ENCODE assay signal across 1 cellular context in the genomic region with DNA sequence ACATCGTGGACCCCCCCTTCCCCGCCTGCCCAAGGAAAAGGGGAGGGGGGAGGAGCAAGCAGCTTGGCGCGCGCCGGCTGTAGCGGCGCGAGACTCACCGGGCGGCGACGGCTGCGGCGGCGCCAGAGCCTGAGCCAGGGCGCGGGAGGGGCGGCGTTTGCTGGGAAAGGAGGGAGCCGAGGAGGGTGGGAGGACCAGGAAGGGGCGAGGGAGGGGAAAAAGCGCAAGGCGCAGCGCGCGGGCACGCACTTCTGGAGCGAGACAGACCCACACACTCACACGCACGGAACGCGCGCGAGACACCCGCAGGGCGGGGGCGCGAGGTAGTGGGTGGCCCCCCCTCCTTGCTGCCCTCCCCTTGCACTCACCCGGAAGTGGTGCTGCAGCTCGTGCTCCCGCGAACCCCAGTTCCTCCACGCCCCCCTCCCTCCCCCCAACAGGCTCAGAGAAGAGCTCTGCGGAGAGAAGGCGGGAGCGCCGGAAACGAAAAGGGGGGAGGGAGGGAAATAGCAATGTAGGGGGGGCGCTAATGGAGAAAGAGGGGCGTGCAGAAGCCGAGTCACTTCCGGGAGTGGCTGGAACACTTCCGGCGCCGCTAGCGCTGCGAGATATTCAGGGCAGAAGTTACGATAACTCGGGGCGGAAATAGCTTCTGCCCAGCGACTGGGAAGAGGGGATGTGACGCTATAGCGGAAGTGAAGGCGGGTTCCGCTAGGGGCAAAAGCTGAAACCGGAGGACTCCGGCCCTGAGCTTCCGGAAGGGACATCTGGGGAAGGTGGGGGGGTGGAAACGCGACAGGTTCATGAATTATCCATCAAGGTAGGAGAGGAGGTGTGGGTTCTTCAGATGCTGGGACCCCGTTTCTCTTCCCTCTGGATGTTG.
TF ChIP-seq lines count a peak whose summit lies in the region.

A gene (minus strand): TSS at position 376 of the 883 bp plus-strand sequence. CDS start 9,855 bp downstream, outside the sequence.

TF ChIP-seq in A549, 52 proteins besides CTCF, POLR2A, EP300 and RAD21 (continued from another document):
- TF ChIP-seq, protein P1, sequence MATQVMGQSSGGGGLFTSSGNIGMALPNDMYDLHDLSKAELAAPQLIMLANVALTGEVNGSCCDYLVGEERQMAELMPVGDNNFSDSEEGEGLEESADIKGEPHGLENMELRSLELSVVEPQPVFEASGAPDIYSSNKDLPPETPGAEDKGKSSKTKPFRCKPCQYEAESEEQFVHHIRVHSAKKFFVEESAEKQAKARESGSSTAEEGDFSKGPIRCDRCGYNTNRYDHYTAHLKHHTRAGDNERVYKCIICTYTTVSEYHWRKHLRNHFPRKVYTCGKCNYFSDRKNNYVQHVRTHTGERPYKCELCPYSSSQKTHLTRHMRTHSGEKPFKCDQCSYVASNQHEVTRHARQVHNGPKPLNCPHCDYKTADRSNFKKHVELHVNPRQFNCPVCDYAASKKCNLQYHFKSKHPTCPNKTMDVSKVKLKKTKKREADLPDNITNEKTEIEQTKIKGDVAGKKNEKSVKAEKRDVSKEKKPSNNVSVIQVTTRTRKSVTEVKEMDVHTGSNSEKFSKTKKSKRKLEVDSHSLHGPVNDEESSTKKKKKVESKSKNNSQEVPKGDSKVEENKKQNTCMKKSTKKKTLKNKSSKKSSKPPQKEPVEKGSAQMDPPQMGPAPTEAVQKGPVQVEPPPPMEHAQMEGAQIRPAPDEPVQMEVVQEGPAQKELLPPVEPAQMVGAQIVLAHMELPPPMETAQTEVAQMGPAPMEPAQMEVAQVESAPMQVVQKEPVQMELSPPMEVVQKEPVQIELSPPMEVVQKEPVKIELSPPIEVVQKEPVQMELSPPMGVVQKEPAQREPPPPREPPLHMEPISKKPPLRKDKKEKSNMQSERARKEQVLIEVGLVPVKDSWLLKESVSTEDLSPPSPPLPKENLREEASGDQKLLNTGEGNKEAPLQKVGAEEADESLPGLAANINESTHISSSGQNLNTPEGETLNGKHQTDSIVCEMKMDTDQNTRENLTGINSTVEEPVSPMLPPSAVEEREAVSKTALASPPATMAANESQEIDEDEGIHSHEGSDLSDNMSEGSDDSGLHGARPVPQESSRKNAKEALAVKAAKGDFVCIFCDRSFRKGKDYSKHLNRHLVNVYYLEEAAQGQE (IDR thresholded peaks at IDR 0.05), result peak; percentile 68
- no peak for TF ChIP-seq FOSB (CRISPR knock-in tag; IDR thresholded peaks at IDR 0.05)
- TF ChIP-seq, protein P2, sequence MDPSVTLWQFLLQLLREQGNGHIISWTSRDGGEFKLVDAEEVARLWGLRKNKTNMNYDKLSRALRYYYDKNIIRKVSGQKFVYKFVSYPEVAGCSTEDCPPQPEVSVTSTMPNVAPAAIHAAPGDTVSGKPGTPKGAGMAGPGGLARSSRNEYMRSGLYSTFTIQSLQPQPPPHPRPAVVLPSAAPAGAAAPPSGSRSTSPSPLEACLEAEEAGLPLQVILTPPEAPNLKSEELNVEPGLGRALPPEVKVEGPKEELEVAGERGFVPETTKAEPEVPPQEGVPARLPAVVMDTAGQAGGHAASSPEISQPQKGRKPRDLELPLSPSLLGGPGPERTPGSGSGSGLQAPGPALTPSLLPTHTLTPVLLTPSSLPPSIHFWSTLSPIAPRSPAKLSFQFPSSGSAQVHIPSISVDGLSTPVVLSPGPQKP (IDR thresholded peaks at IDR 0.05; ENCODE audit: low read depth, low read length), result no peak
- peak; percentile 77 for TF ChIP-seq CHD2 (IDR thresholded peaks at IDR 0.05; ENCODE audit: low read length, partially characterized antibody)
- no peak for TF ChIP-seq ZNF302 (CRISPR knock-in tag; IDR thresholded peaks at IDR 0.05)
- TF ChIP-seq CEBPB (IDR thresholded peaks at IDR 0.05), result peak in 1 of 2 experiments; percentile 58; a peak in 2 of 4 replicates
- TF ChIP-seq ZSCAN20 (CRISPR knock-in tag; IDR thresholded peaks at IDR 0.05), result no peak
- peak; percentile 82; the same call in 1 of the 2 replicates for TF ChIP-seq TP53 (CRISPR knock-in tag; IDR thresholded peaks at IDR 0.05)
- TF ChIP-seq KDM1A (IDR thresholded peaks at IDR 0.05; ENCODE audit: low read depth), result no peak
- TF ChIP-seq NPAS2 (CRISPR knock-in tag; IDR thresholded peaks at IDR 0.05; ENCODE audit: borderline replicate concordance), result no peak
- TF ChIP-seq RFX5 (IDR thresholded peaks at IDR 0.05), result no peak
- TF ChIP-seq HEYL (CRISPR knock-in tag; IDR thresholded peaks at IDR 0.05), result no peak
- TF ChIP-seq NR3C1 (IDR thresholded peaks at IDR 0.05), result no peak
- no peak for TF ChIP-seq JUNB (IDR thresholded peaks at IDR 0.05)
- no peak for TF ChIP-seq ZC3H11A (IDR thresholded peaks at IDR 0.05)
- no peak; the same call in none of the 2 replicates for TF ChIP-seq GATA3 (IDR thresholded peaks at IDR 0.05; ENCODE audit: borderline replicate concordance)
- TF ChIP-seq BHLHE40 (IDR thresholded peaks at IDR 0.05; ENCODE audit: low read depth, low read length), result no peak
- TF ChIP-seq HOXB5 (CRISPR knock-in tag; IDR thresholded peaks at IDR 0.05), result no peak
- TF ChIP-seq PHF8 (IDR thresholded peaks at IDR 0.05; ENCODE audit: borderline replicate concordance, low read depth), result peak; percentile 80
- TF ChIP-seq, protein P3, sequence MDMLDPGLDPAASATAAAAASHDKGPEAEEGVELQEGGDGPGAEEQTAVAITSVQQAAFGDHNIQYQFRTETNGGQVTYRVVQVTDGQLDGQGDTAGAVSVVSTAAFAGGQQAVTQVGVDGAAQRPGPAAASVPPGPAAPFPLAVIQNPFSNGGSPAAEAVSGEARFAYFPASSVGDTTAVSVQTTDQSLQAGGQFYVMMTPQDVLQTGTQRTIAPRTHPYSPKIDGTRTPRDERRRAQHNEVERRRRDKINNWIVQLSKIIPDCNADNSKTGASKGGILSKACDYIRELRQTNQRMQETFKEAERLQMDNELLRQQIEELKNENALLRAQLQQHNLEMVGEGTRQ (IDR thresholded peaks at IDR 0.05), result no peak
- TF ChIP-seq TFCP2L1 (CRISPR knock-in tag; IDR thresholded peaks at IDR 0.05), result peak; percentile 89; the same call in 1 of the 2 replicates
- TF ChIP-seq EHMT2 (IDR thresholded peaks at IDR 0.05; ENCODE audit: low read depth), result no peak
- TF ChIP-seq RARB (CRISPR knock-in tag; IDR thresholded peaks at IDR 0.05), result no peak
- no peak for TF ChIP-seq CBX8 (IDR thresholded peaks at IDR 0.05)
- TF ChIP-seq KDM5A (IDR thresholded peaks at IDR 0.05), result no peak
- TF ChIP-seq FOXS1 (CRISPR knock-in tag; IDR thresholded peaks at IDR 0.05), result no peak
- peak; percentile 24 for TF ChIP-seq MAFK (IDR thresholded peaks at IDR 0.05; ENCODE audit: partially characterized antibody)
